1 cellular context compared by ENCODE assay signal in the genomic region with DNA sequence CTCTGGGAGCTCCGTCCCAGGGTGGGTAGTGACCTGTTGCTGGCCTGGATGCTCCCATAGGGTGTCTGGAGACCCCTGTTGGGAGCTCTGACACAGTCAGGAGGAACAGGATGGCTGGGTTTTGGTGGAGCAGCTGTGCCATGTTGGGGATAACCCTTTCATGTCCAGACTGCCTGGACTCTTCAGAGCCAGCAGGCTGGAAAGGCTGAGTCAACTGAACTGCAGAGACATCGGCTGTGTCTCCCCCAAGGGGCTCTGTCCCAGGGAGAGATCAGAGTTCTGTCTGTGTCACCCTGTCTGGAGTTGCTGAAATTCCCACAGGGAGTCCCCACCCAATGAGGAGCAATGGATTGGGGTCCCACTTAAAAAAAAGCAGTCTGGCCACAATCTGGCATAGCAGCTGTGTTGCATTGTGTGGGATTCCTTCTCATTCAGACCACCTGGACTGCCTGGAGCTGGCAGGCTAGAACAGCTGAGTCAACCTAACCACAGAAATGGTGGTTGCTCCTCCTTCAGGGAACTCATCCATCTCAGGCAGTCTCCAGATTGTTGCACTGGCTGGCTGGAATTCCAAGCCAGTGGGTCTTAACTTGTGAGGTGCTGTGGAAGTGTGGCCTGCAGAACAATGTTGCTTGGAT.
TF ChIP-seq lines count a peak whose summit lies in the region.

No MANE protein-coding gene starts in this region.

TF ChIP-seq in IMR-90, 13 proteins besides CTCF, POLR2A, EP300 and RAD21 (continued from another document):
- TF ChIP-seq, protein P1, sequence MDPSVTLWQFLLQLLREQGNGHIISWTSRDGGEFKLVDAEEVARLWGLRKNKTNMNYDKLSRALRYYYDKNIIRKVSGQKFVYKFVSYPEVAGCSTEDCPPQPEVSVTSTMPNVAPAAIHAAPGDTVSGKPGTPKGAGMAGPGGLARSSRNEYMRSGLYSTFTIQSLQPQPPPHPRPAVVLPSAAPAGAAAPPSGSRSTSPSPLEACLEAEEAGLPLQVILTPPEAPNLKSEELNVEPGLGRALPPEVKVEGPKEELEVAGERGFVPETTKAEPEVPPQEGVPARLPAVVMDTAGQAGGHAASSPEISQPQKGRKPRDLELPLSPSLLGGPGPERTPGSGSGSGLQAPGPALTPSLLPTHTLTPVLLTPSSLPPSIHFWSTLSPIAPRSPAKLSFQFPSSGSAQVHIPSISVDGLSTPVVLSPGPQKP (IDR thresholded peaks at IDR 0.05; ENCODE audit: borderline replicate concordance, low read depth, low read length), result no peak
